Comparison of ENCODE assay signal across 8 cellular contexts in the genomic region with DNA sequence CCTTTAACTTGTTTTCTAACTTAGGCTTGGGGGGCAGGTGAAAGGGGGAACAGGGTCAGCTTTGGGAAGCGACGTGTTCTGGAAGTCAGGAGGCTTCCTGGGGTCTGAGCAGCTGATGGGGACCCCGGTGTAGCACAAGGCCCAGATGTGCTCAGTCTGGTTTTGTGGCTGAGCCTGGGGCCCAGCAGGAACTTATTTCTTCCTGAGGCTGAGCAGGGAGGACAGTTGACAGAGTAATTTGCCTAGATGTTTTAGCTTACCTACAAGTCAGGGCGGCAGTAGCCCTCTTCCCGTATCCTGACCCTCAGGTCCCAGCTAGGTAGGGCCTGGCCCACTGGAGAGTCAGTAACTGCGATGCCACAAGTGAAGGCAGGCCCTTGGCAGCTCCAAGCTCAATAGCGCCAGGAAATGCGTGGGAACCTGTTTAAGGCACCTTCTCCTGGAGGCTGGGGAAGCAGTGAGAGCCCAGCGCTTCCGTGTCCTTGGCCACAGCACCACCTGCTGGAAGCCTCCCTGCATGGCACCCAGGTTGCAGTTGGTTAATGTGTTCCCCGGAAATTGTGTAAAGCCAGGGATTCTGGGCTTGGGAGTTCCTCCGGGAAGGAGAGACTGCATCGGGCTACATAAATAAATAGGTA. TPM values are rescaled to one million over a fixed set of nuclear protein-coding genes. Genes with fewer than 3 reads are reported as not detected.
DNase-seq lines count a peak whose midpoint lies in the region; ATAC-seq and TF ChIP-seq lines count a peak whose summit lies in the region.

No MANE protein-coding gene starts in this region.

- TF ChIP-seq CTCF in GM12865 (IDR thresholded peaks at IDR 0.05; ENCODE audit: insufficient read depth, low read depth, low read length, missing control alignments) (peak; percentile 96), MM.1S (IDR thresholded peaks at IDR 0.05; ENCODE audit: low read length) (peak; percentile 98), RWPE2 (IDR thresholded peaks at IDR 0.05; ENCODE audit: poor library complexity, severe bottlenecking) (peak; percentile 97), foreskin keratinocyte (conservative IDR thresholded peaks at IDR 0.05) (peak; percentile 100)

- H3K4me2 ChIP-seq in MM.1S (ENCODE audit: low read depth, low read length), result peak overlapping the region; percentile 100

- peaks cover 22% of the 10 kb centered on the region for H3K4me1 ChIP-seq in MM.1S (ENCODE audit: low read length)
- H3K4me1 ChIP-seq in RWPE2 (ENCODE audit: insufficient read depth, poor library complexity, severe bottlenecking), result peaks cover 7% of the 10 kb centered on the region
- peaks cover 5% of the 10 kb centered on the region for H3K4me1 ChIP-seq in foreskin keratinocyte
- peaks cover 20% of the 10 kb centered on the region for H3K4me1 ChIP-seq in neuron (ENCODE audit: insufficient read depth, low read length)

- peak; percentile 91 for ATAC-seq in RWPE2 (ENCODE audit: low read depth)
- peak; percentile 72 for ATAC-seq in foreskin keratinocyte
- ATAC-seq in HG02885 (IDR thresholded peaks at IDR 0.05; ENCODE audit: poor library complexity, unreplicated experiment), result no peak

- peaks cover 55% of the 10 kb centered on the region for H3K27me3 ChIP-seq in MM.1S (replicated peaks; ENCODE audit: insufficient read depth, low read length)
- H3K27me3 ChIP-seq in RWPE2 (ENCODE audit: insufficient read depth, poor library complexity, severe bottlenecking), result no peaks in the 10 kb centered on the region
- peaks cover 53% of the 10 kb centered on the region for H3K27me3 ChIP-seq in foreskin keratinocyte
- no peaks in the 10 kb centered on the region for H3K27me3 ChIP-seq in neuron (ENCODE audit: insufficient read depth, low read length)

- H3K9me3 ChIP-seq in MM.1S (replicated peaks; ENCODE audit: insufficient read depth, low read length) (no peaks in the 10 kb centered on the region), RWPE2 (ENCODE audit: severe bottlenecking) (no peaks in the 10 kb centered on the region), neuron (ENCODE audit: low read length) (no peaks in the 10 kb centered on the region)

- H3F3A ChIP-seq in MM.1S (ENCODE audit: insufficient read depth, low read length), result peaks cover 21% of the 10 kb centered on the region

- no peaks in the 10 kb centered on the region for H3K79me2 ChIP-seq in MM.1S (ENCODE audit: low read length)

- peak overlapping the region; percentile 75 for H3K9ac ChIP-seq in MM.1S (ENCODE audit: low read length)

- H3K9me2 ChIP-seq in MM.1S (replicated peaks; ENCODE audit: insufficient read depth, low read length), result no peaks in the 10 kb centered on the region

- H3K36me3 ChIP-seq in MM.1S (replicated peaks; ENCODE audit: insufficient read depth, low read length) (no peaks in the 10 kb centered on the region), RWPE2 (ENCODE audit: low read depth) (no peaks in the 10 kb centered on the region), neuron (ENCODE audit: insufficient read depth, low read length) (no peaks in the 10 kb centered on the region)

- DNase-seq in GM12865 (ENCODE audit: low read depth), result peak; percentile 87
- peak; percentile 74 for DNase-seq in MM.1S
- peak; percentile 84 for DNase-seq in RWPE2 (ENCODE audit: low spot score)
- peak; percentile 60 to 78 (median 74) for DNase-seq in activated naive CD4-positive, alpha-beta T cell (lab: John Stamatoyannopoulos, UW)
- DNase-seq in foreskin keratinocyte, result peak; percentile 67 to 83
- peak; percentile 88 for DNase-seq in stromal cell of bone marrow (ENCODE audit: low read depth)

- H2AFZ ChIP-seq in MM.1S (ENCODE audit: low read length) (peak overlapping the region; percentile 96), neuron (ENCODE audit: low read depth, low read length) (peak overlapping the region; percentile 2)

- H3K4me3 ChIP-seq in GM12865 (ENCODE audit: low read depth, low read length) (peak overlapping the region; percentile 50), MM.1S (ENCODE audit: low read length) (peak overlapping the region; percentile 80), RWPE2 (ENCODE audit: severe bottlenecking) (no peak overlapping the region), neuron (ENCODE audit: low read length) (no peak overlapping the region)

- H4K20me1 ChIP-seq in MM.1S (ENCODE audit: insufficient read depth, low read length), result no peaks in the 10 kb centered on the region

- H3K27ac ChIP-seq in MM.1S (ENCODE audit: low read length) (peak overlapping the region; percentile 90), RWPE2 (ENCODE audit: poor library complexity, severe bottlenecking) (peak overlapping the region; percentile 40), foreskin keratinocyte (no peak overlapping the region)

RNA-seq across cellular contexts. Expression of a gene that starts 5.2 kb away (rescaled TPM):
- not detected in 2 replicates for total RNA-seq in foreskin keratinocyte
- not detected in 2 replicates for polyA plus RNA-seq in foreskin keratinocyte

RNA-seq across cellular contexts. Expression of a gene that starts 58.6 kb away (rescaled TPM):
- 285 and 352 TPM in 2 replicates for total RNA-seq in foreskin keratinocyte
- polyA plus RNA-seq in foreskin keratinocyte, result 271 and 305 TPM in 2 replicates

Comparison
In these comparisons a context has a peak if more than half of its experiments do, and no peak if none do; other contexts are left out.
1. H3K4me3 ChIP-seq: peak in GM12865 (single experiment) and MM.1S (single experiment); none in RWPE2 (single experiment) and neuron (single experiment).
2. Peak in every context shown above with its lines, with median percentiles within 50 percentile points of each other: DNase-seq and CTCF ChIP-seq.